Comparison of ENCODE assay signal across 1 cellular context in the genomic region with DNA sequence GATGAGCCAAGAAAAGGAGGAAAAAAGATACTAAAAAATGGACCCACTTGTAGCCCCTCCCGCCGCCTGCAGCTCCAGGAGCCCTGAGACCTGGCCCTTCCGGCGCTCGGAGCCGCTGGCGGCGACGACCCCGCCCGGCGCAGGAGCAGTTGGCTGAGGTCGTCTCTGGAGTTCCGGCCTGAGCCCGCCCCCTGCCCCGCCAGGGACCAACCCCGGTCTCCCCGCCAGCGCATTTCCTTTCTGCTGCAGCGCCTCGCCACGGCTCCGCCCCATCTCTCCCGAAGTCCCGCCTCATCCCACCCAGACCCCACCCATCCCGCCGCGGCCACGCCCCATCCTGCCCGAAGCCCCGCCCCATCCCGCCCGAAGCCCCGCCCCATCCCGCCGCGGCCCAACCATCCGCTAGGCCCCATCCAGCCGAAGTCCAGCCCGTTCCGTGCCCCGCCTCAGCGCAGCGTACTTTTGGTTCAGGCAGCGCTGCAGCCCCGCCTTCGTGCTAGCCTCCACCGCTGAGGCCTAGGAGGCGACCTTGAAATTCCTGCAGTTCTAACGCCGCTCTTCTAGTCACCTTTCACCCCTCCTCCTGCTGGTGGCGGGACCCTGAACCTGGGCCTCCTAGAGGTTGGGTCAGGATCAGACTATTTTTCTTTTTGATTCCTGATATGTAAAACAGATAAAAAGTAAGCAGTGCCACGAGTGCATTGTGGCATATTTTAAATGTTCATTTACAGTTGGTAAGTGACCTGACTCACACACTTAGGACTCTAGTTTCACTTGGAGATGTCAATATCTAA.
TF ChIP-seq lines count a peak whose summit lies in the region.

A gene with protein sequence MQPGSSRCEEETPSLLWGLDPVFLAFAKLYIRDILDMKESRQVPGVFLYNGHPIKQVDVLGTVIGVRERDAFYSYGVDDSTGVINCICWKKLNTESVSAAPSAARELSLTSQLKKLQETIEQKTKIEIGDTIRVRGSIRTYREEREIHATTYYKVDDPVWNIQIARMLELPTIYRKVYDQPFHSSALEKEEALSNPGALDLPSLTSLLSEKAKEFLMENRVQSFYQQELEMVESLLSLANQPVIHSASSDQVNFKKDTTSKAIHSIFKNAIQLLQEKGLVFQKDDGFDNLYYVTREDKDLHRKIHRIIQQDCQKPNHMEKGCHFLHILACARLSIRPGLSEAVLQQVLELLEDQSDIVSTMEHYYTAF (minus strand): TSS at position 132 of the 794 bp plus-strand sequence. CDS start 590 bp downstream, outside the sequence.

TF ChIP-seq in HepG2, 621 proteins besides CTCF, POLR2A, EP300 and RAD21 (continued from another document and continues in another):
- TF ChIP-seq ZNF335 (CRISPR knock-in tag; IDR thresholded peaks at IDR 0.05) (peak; percentile 30; the same call in 1 of the 2 replicates), PHB2 (IDR thresholded peaks at IDR 0.05; ENCODE audit: partially characterized antibody) (no peak), ZNF766 (CRISPR knock-in tag; IDR thresholded peaks at IDR 0.05; ENCODE audit: borderline replicate concordance) (no peak), SALL1 (CRISPR knock-in tag; IDR thresholded peaks at IDR 0.05) (peak; percentile 91), IRX3 (CRISPR knock-in tag; IDR thresholded peaks at IDR 0.05; ENCODE audit: borderline replicate concordance, low read depth) (peak; percentile 45; the same call in 1 of the 2 replicates), ZFX (CRISPR knock-in tag; IDR thresholded peaks at IDR 0.05; ENCODE audit: low read depth) (peak; percentile 87), ZNF24 (IDR thresholded peaks at IDR 0.05) (peak; percentile 12; the same call in 1 of the 2 replicates), JUN (CRISPR knock-in tag; IDR thresholded peaks at IDR 0.05) (peak; percentile 55; the same call in 1 of the 2 replicates), SMARCE1 (IDR thresholded peaks at IDR 0.05; ENCODE audit: borderline replicate concordance) (no peak), ZNF383 (CRISPR knock-in tag; IDR thresholded peaks at IDR 0.05; ENCODE audit: borderline replicate concordance) (no peak), FOXA3 (CRISPR knock-in tag; IDR thresholded peaks at IDR 0.05) (peak; percentile 70), SALL2 (CRISPR knock-in tag; IDR thresholded peaks at IDR 0.05) (peak; percentile 78; the same call in 1 of the 2 replicates), HDAC1 (CRISPR knock-in tag; IDR thresholded peaks at IDR 0.05) (peak; percentile 71; the same call in 1 of the 2 replicates), ARNT (IDR thresholded peaks at IDR 0.05) (no peak), GABPB1 (CRISPR knock-in tag; IDR thresholded peaks at IDR 0.05) (peak; percentile 92), ETV5 (CRISPR knock-in tag; IDR thresholded peaks at IDR 0.05; ENCODE audit: borderline replicate concordance) (0 out of 2 replicates have a peak, but pooled peaks have one; percentile 46), ZNF724P (CRISPR knock-in tag; IDR thresholded peaks at IDR 0.05; ENCODE audit: borderline replicate concordance) (peak; percentile 71; the same call in 1 of the 2 replicates), ZNF644 (CRISPR knock-in tag; IDR thresholded peaks at IDR 0.05; ENCODE audit: low read depth) (peak; percentile 27; the same call in 1 of the 2 replicates), NFE2 (CRISPR knock-in tag; IDR thresholded peaks at IDR 0.05) (no peak), NCOR1 (IDR thresholded peaks at IDR 0.05; ENCODE audit: borderline replicate concordance, low read length) (peak; percentile 76; the same call in 1 of the 2 replicates), NFE2L2 (IDR thresholded peaks at IDR 0.05; ENCODE audit: low read length) (no peak; the same call in 1 of the 2 replicates), ASH2L (IDR thresholded peaks at IDR 0.05; ENCODE audit: insufficient read length, low read depth, low read length) (peak; percentile 66)
- TF ChIP-seq, protein P1, sequence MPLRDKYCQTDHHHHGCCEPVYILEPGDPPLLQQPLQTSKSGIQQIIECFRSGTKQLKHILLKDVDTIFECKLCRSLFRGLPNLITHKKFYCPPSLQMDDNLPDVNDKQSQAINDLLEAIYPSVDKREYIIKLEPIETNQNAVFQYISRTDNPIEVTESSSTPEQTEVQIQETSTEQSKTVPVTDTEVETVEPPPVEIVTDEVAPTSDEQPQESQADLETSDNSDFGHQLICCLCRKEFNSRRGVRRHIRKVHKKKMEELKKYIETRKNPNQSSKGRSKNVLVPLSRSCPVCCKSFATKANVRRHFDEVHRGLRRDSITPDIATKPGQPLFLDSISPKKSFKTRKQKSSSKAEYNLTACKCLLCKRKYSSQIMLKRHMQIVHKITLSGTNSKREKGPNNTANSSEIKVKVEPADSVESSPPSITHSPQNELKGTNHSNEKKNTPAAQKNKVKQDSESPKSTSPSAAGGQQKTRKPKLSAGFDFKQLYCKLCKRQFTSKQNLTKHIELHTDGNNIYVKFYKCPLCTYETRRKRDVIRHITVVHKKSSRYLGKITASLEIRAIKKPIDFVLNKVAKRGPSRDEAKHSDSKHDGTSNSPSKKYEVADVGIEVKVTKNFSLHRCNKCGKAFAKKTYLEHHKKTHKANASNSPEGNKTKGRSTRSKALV (CRISPR knock-in tag; IDR thresholded peaks at IDR 0.05) = peak; percentile 56; the same call in 1 of the 2 replicates
- TF ChIP-seq, protein P2, sequence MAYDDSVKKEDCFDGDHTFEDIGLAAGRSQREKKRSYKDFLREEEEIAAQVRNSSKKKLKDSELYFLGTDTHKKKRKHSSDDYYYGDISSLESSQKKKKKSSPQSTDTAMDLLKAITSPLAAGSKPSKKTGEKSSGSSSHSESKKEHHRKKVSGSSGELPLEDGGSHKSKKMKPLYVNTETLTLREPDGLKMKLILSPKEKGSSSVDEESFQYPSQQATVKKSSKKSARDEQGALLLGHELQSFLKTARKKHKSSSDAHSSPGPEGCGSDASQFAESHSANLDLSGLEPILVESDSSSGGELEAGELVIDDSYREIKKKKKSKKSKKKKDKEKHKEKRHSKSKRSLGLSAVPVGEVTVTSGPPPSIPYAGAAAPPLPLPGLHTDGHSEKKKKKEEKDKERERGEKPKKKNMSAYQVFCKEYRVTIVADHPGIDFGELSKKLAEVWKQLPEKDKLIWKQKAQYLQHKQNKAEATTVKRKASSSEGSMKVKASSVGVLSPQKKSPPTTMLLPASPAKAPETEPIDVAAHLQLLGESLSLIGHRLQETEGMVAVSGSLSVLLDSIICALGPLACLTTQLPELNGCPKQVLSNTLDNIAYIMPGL (CRISPR knock-in tag; IDR thresholded peaks at IDR 0.05; ENCODE audit: borderline replicate concordance in 1 of 2, low read depth in 1 of 2) = peak; percentile 71 to 72; a peak in 2 of 4 replicates
- TF ChIP-seq, protein P3, sequence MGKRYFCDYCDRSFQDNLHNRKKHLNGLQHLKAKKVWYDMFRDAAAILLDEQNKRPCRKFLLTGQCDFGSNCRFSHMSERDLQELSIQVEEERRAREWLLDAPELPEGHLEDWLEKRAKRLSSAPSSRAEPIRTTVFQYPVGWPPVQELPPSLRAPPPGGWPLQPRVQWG (CRISPR knock-in tag; IDR thresholded peaks at IDR 0.05; ENCODE audit: borderline replicate concordance, low read depth) = no peak
- TF ChIP-seq, protein P4, sequence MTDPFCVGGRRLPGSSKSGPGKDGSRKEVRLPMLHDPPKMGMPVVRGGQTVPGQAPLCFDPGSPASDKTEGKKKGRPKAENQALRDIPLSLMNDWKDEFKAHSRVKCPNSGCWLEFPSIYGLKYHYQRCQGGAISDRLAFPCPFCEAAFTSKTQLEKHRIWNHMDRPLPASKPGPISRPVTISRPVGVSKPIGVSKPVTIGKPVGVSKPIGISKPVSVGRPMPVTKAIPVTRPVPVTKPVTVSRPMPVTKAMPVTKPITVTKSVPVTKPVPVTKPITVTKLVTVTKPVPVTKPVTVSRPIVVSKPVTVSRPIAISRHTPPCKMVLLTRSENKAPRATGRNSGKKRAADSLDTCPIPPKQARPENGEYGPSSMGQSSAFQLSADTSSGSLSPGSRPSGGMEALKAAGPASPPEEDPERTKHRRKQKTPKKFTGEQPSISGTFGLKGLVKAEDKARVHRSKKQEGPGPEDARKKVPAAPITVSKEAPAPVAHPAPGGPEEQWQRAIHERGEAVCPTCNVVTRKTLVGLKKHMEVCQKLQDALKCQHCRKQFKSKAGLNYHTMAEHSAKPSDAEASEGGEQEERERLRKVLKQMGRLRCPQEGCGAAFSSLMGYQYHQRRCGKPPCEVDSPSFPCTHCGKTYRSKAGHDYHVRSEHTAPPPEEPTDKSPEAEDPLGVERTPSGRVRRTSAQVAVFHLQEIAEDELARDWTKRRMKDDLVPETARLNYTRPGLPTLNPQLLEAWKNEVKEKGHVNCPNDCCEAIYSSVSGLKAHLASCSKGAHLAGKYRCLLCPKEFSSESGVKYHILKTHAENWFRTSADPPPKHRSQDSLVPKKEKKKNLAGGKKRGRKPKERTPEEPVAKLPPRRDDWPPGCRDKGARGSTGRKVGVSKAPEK (CRISPR knock-in tag; IDR thresholded peaks at IDR 0.05; ENCODE audit: borderline replicate concordance) = no peak
- TF ChIP-seq, protein P5, sequence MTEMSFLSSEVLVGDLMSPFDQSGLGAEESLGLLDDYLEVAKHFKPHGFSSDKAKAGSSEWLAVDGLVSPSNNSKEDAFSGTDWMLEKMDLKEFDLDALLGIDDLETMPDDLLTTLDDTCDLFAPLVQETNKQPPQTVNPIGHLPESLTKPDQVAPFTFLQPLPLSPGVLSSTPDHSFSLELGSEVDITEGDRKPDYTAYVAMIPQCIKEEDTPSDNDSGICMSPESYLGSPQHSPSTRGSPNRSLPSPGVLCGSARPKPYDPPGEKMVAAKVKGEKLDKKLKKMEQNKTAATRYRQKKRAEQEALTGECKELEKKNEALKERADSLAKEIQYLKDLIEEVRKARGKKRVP (CRISPR knock-in tag; IDR thresholded peaks at IDR 0.05) = no peak
- TF ChIP-seq, protein P6, sequence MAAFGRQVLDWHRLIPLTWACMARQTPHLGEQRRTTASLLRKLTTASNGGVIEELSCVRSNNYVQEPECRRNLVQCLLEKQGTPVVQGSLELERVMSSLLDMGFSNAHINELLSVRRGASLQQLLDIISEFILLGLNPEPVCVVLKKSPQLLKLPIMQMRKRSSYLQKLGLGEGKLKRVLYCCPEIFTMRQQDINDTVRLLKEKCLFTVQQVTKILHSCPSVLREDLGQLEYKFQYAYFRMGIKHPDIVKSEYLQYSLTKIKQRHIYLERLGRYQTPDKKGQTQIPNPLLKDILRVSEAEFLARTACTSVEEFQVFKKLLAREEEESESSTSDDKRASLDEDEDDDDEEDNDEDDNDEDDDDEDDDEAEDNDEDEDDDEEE (CRISPR knock-in tag; IDR thresholded peaks at IDR 0.05) = no peak
- TF ChIP-seq, protein P7, sequence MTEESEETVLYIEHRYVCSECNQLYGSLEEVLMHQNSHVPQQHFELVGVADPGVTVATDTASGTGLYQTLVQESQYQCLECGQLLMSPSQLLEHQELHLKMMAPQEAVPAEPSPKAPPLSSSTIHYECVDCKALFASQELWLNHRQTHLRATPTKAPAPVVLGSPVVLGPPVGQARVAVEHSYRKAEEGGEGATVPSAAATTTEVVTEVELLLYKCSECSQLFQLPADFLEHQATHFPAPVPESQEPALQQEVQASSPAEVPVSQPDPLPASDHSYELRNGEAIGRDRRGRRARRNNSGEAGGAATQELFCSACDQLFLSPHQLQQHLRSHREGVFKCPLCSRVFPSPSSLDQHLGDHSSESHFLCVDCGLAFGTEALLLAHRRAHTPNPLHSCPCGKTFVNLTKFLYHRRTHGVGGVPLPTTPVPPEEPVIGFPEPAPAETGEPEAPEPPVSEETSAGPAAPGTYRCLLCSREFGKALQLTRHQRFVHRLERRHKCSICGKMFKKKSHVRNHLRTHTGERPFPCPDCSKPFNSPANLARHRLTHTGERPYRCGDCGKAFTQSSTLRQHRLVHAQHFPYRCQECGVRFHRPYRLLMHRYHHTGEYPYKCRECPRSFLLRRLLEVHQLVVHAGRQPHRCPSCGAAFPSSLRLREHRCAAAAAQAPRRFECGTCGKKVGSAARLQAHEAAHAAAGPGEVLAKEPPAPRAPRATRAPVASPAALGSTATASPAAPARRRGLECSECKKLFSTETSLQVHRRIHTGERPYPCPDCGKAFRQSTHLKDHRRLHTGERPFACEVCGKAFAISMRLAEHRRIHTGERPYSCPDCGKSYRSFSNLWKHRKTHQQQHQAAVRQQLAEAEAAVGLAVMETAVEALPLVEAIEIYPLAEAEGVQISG (CRISPR knock-in tag; IDR thresholded peaks at IDR 0.05) = peak; percentile 77
- TF ChIP-seq, protein P8, sequence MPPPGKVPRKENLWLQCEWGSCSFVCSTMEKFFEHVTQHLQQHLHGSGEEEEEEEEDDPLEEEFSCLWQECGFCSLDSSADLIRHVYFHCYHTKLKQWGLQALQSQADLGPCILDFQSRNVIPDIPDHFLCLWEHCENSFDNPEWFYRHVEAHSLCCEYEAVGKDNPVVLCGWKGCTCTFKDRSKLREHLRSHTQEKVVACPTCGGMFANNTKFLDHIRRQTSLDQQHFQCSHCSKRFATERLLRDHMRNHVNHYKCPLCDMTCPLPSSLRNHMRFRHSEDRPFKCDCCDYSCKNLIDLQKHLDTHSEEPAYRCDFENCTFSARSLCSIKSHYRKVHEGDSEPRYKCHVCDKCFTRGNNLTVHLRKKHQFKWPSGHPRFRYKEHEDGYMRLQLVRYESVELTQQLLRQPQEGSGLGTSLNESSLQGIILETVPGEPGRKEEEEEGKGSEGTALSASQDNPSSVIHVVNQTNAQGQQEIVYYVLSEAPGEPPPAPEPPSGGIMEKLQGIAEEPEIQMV (CRISPR knock-in tag; IDR thresholded peaks at IDR 0.05; ENCODE audit: low read depth) = 0 out of 2 replicates have a peak, but pooled peaks have one; percentile 51
